ENCODE assay signal across 8 cellular contexts in the genomic region with DNA sequence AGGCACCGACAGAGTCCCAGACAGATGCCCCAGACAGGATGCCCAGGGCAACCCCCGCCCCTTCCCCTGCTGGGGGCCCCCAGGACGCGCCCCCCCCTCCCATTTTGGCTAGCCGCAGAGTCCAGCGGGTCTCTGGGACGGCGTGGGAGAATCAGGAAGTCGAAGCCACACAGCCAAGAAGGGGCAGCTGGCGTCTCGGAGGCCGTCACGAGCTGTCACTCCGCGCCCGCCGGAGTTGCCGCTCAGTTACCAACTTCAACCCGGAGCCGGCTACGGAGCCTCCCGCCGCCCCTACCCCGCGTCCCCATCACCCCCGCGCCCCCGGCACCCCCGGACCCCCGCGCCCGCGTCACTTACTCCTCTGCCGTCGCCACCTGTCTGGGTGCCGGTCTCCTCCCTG.
DNase-seq lines count a peak whose midpoint lies in the region; ATAC-seq and TF ChIP-seq lines count a peak whose summit lies in the region.
"Not testable (repeated sequence)": the region's sequence is repeated elsewhere in the genome, so short reads cannot be mapped to it uniquely, and the experiment has no call there.

No MANE protein-coding gene starts in this region.

- not testable (repeated sequence) for H2AFZ ChIP-seq in mesenchymal stem cell (ENCODE audit: low read depth, low read length)

- not testable (repeated sequence) for H2BK15ac ChIP-seq in mesenchymal stem cell (ENCODE audit: low read depth, poor library complexity, severe bottlenecking)

- not testable (repeated sequence) for H4K91ac ChIP-seq in mesenchymal stem cell (ENCODE audit: low read length)

- H3K36me3 ChIP-seq in DOHH2 (ENCODE audit: control insufficient read depth, low read length); heart left ventricle; mesenchymal stem cell (ENCODE audit: control insufficient read depth in 1 of 2, insufficient read depth in 2 of 2, low read depth in 1 of 2, low read length in 2 of 2); upper lobe of right lung: not testable (repeated sequence)

- H3K27me3 Mint-ChIP-seq in activated CD4-positive, alpha-beta memory T cell treated with anti-CD3 and anti-CD28 coated beads for 36 hours: peaks cover 14% of the 10 kb centered on the region
- H3K27me3 Mint-ChIP-seq in MCF 10A (ENCODE audit: insufficient read depth, unreplicated experiment): peaks cover 67% of the 10 kb centered on the region
- H3K27me3 Mint-ChIP-seq in progenitor cell of endocrine pancreas: peaks cover 45% of the 10 kb centered on the region

- H3K36me3 Mint-ChIP-seq in activated CD4-positive, alpha-beta memory T cell treated with anti-CD3 and anti-CD28 coated beads for 36 hours; MCF 10A (ENCODE audit: insufficient read depth, unreplicated experiment); progenitor cell of endocrine pancreas (ENCODE audit: insufficient read depth): not testable (repeated sequence)

- H3K4me3 ChIP-seq in DOHH2 (ENCODE audit: low read length); mesenchymal stem cell (ENCODE audit: insufficient read depth in 1 of 2, low read depth in 1 of 2, low read length in 2 of 2): not testable (repeated sequence)
- peak overlapping the region in 11 of 12 donors; percentile 22 to 56 (median 45) for H3K4me3 ChIP-seq in heart left ventricle
- H3K4me3 ChIP-seq in upper lobe of right lung: peak overlapping the region; percentile 49

- peak overlapping the region; percentile 41 for H3K4me3 Mint-ChIP-seq in activated CD4-positive, alpha-beta memory T cell treated with anti-CD3 and anti-CD28 coated beads for 36 hours
- peak overlapping the region; percentile 62 for H3K4me3 Mint-ChIP-seq in MCF 10A (ENCODE audit: unreplicated experiment)
- H3K4me3 Mint-ChIP-seq in progenitor cell of endocrine pancreas (ENCODE audit: low read depth): peak overlapping the region; percentile 71

- CTCF ChIA-PET in activated CD4-positive, alpha-beta memory T cell treated with anti-CD3 and anti-CD28 coated beads for 36 hours (lab: Charles Lee): interaction anchor here (0.6 to 1.0 kb wide), 4 partner anchors 13 to 88 kb away, joined by 3 to 6 read pairs (median 4); no protein-coding TSS in a partner anchor
- CTCF ChIA-PET in MCF 10A (lab: Yijun Ruan, JAX): interaction anchor here (0.6 to 1.0 kb wide), 4 partner anchors 10 to 225 kb away, joined by 3 to 5 read pairs (median 3); no protein-coding TSS in a partner anchor

- not testable (repeated sequence) for BruUV-seq in MCF 10A (replicated peaks; lab: Mats Ljungman, UMichigan)

- not testable (repeated sequence) for H2AK5ac ChIP-seq in mesenchymal stem cell (ENCODE audit: low read length, severe bottlenecking)

- H2BK5ac ChIP-seq in mesenchymal stem cell (ENCODE audit: low read depth, low read length, poor library complexity, severe bottlenecking): not testable (repeated sequence)

- not testable (repeated sequence) for H4K8ac ChIP-seq in mesenchymal stem cell (ENCODE audit: low read length)

- H3K79me1 ChIP-seq in mesenchymal stem cell (replicated peaks; ENCODE audit: low read length, poor library complexity, severe bottlenecking): not testable (repeated sequence)

- WGBS in heart left ventricle, 4 donors: 0 to 1% (median 1%) methylated on average over 16 to 36 of the region's 36 CpGs; no CpG with 5 or more reads in 1 of the 4 donors
- WGBS in mesenchymal stem cell: 5% methylated on average over 8 of the region's 36 CpGs

- H3K9me3 ChIP-seq in DOHH2 (ENCODE audit: control insufficient read depth, insufficient read depth, low read length); heart left ventricle; mesenchymal stem cell (ENCODE audit: control insufficient read depth, low read length); upper lobe of right lung: not testable (repeated sequence)

- TF ChIP-seq POLR2A in heart left ventricle (IDR thresholded peaks at IDR 0.05): not testable (repeated sequence)

- H3K4me2 ChIP-seq in DOHH2 (ENCODE audit: low read length) (peak overlapping the region; percentile 50), mesenchymal stem cell (ENCODE audit: low read length, poor library complexity, severe bottlenecking) (peak overlapping the region; percentile 50)

- H4K20me1 ChIP-seq in DOHH2 (ENCODE audit: control insufficient read depth, insufficient read depth, low read depth, low read length): not testable (repeated sequence)

- ATAC-seq in heart left ventricle, upper lobe of right lung: not testable (repeated sequence)

- H3K14ac ChIP-seq in mesenchymal stem cell (ENCODE audit: low read length in 2 of 2): not testable (repeated sequence)

- H3K79me2 ChIP-seq in DOHH2 (ENCODE audit: control insufficient read depth, low read length): not testable (repeated sequence)

- POLR2A ChIA-PET in activated CD4-positive, alpha-beta memory T cell treated with anti-CD3 and anti-CD28 coated beads for 36 hours (lab: Charles Lee); MCF 10A (lab: Yijun Ruan, JAX): not testable (repeated sequence)

- not testable (repeated sequence) for H3K4me1 Mint-ChIP-seq in activated CD4-positive, alpha-beta memory T cell treated with anti-CD3 and anti-CD28 coated beads for 36 hours (ENCODE audit: low read depth); MCF 10A (ENCODE audit: insufficient read depth, unreplicated experiment); progenitor cell of endocrine pancreas (ENCODE audit: low read depth)

- H3K27ac ChIP-seq in DOHH2 (ENCODE audit: low read depth, low read length); heart left ventricle; mesenchymal stem cell (ENCODE audit: low read length, poor library complexity, severe bottlenecking); upper lobe of right lung: not testable (repeated sequence)

- peak; percentile 0 for DNase-seq in NCI-H748 (lab: John Stamatoyannopoulos, UW; ENCODE audit: unreplicated experiment)
- peak; percentile 11 for DNase-seq in activated CD4-positive, alpha-beta memory T cell treated with anti-CD3 and anti-CD28 coated beads for 36 hours
- not testable (repeated sequence) for DNase-seq in MCF 10A (ENCODE audit: unreplicated experiment); heart left ventricle; mesenchymal stem cell; progenitor cell of endocrine pancreas (ENCODE audit: low spot score, unreplicated experiment); upper lobe of right lung

- intact Hi-C loops in activated CD4-positive, alpha-beta memory T cell treated with anti-CD3 and anti-CD28 coated beads for 36 hours (cut with micrococcal nuclease); MCF 10A (cut with micrococcal nuclease); upper lobe of right lung (cut with DNase I): not testable (repeated sequence)
- intact Hi-C loops in heart left ventricle (cut with DNase I): loop anchor here in 7 of 10 donors (5.0 to 10.0 kb wide), 2 partner anchors 120 to 122 kb away; no protein-coding TSS in a partner anchor

- H3K27me3 ChIP-seq in DOHH2 (ENCODE audit: control insufficient read depth, low read length): not testable (repeated sequence)
- H3K27me3 ChIP-seq in heart left ventricle (peaks cover 0 to 22% (median 0%) of the 10 kb centered on the region in 9 donors), mesenchymal stem cell (ENCODE audit: control insufficient read depth in 1 of 2, insufficient read depth in 1 of 2, low read length in 2 of 2) (peaks cover 19 to 26% of the 10 kb centered on the region in 2 experiments), upper lobe of right lung (peaks cover 13% of the 10 kb centered on the region)

- H3K9me2 ChIP-seq in DOHH2 (replicated peaks; ENCODE audit: control insufficient read depth, low read length): not testable (repeated sequence)

- TF ChIP-seq CTCF in DOHH2 (IDR thresholded peaks at IDR 0.05; ENCODE audit: low read depth, low read length, poor library complexity, severe bottlenecking); MCF 10A (IDR thresholded peaks at IDR 0.05; ENCODE audit: unreplicated experiment); heart left ventricle (IDR thresholded peaks at IDR 0.05); progenitor cell of endocrine pancreas (IDR thresholded peaks at IDR 0.05; ENCODE audit: unreplicated experiment); upper lobe of right lung (IDR thresholded peaks at IDR 0.05): not testable (repeated sequence)

- H3K23ac ChIP-seq in mesenchymal stem cell (ENCODE audit: low read length in 2 of 2): not testable (repeated sequence)

- H3K9ac ChIP-seq in mesenchymal stem cell (ENCODE audit: low read length): not testable (repeated sequence)

- not testable (repeated sequence) for H3K27ac Mint-ChIP-seq in activated CD4-positive, alpha-beta memory T cell treated with anti-CD3 and anti-CD28 coated beads for 36 hours; MCF 10A (ENCODE audit: low read depth, unreplicated experiment); progenitor cell of endocrine pancreas

- H2BK120ac ChIP-seq in mesenchymal stem cell (ENCODE audit: low read depth, low read length): not testable (repeated sequence)

- not testable (repeated sequence) for H3F3A ChIP-seq in DOHH2 (ENCODE audit: control insufficient read depth, insufficient read depth)

- not testable (repeated sequence) for H3K9me3 Mint-ChIP-seq in activated CD4-positive, alpha-beta memory T cell treated with anti-CD3 and anti-CD28 coated beads for 36 hours; MCF 10A (ENCODE audit: unreplicated experiment); progenitor cell of endocrine pancreas (ENCODE audit: low read depth)

- not testable (repeated sequence) for H3K4ac ChIP-seq in mesenchymal stem cell (ENCODE audit: low read depth in 1 of 2, low read length in 2 of 2)

- H2BK12ac ChIP-seq in mesenchymal stem cell (ENCODE audit: low read length in 2 of 2): not testable (repeated sequence)

- H3K4me1 ChIP-seq in DOHH2 (ENCODE audit: control insufficient read depth, low read length); heart left ventricle; mesenchymal stem cell (ENCODE audit: control insufficient read depth, insufficient read depth, low read depth, low read length); upper lobe of right lung: not testable (repeated sequence)

- H3K18ac ChIP-seq in mesenchymal stem cell (ENCODE audit: low read depth in 1 of 2, low read length in 2 of 2): not testable (repeated sequence)
